ENCODE assay signal across 14 cellular contexts in the genomic region with DNA sequence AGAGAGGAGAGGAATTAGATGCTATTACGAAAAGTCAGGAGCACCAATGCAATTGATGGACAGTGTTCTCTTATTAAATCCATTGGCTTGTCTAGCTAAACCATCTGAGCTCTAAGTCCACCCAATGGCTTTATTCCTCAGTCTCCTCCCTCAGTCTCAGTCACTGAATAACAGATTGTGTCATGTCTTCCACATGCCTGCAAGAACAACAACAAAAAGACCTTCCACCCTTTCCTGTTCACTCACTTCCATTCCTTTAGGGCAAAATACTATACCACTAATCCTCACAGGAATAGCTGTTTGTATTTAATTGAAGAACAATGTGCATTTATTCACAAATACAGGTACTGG.
"Had no signal": no experiment of that assay in that cellular context is flagged by ENCODE, and none has a peak within 500 bp of the region (broad histone marks: within the 10 kb centered on the region; RNA-seq: fewer than 3 reads in every experiment).

No MANE protein-coding gene starts in this region.

- H3K4me1 Mint-ChIP-seq: T-helper 17 cell had no signal

- DNase-seq: activated CD4-positive, alpha-beta T cell treated with anti-CD3 and anti-CD28 coated beads, Interleukin-2, amount 50 U/mL, for 1 hour; activated CD4-positive, CD25-positive, alpha-beta regulatory T cell treated with anti-CD3 and anti-CD28 coated beads, Interleukin-2, amount 50 U/mL, for 72 hours; activated gamma-delta T cell treated with Interleukin-2 at 50 U/mL for 16 hours; amniotic stem cell; endodermal cell; left cardiac atrium; naive thymus-derived CD8-positive, alpha-beta T cell; stimulated activated naive B cell treated with anti-CD40 and anti-IgM and Interleukin-4, amounts not matched to agents 10 μg/mL and 1 μg/mL and 100 μg/mL, for 72 hours; substantia nigra; T-helper 17 cell; tibial artery had no signal

- H3K27ac ChIP-seq: tibial artery, VCaP had no signal

- H3K36me3 ChIP-seq: tibial artery had no signal

- H3K4me3 ChIP-seq: dorsolateral prefrontal cortex, tibial artery had no signal

- ATAC-seq: left cardiac atrium, T-helper 17 cell had no signal

- H3K9me3 ChIP-seq: tibial artery had no signal

- H3K9me3 Mint-ChIP-seq: activated naive CD4-positive, alpha-beta T cell treated with anti-CD3 and anti-CD28 coated beads, Interleukin-2, amount 50 U/mL, for 72 hours had no signal

- H3K27ac Mint-ChIP-seq: endodermal cell; stimulated activated naive B cell treated with anti-CD40 and anti-IgM and Interleukin-4, amounts not matched to agents 10 μg/mL and 1 μg/mL and 100 μg/mL, for 72 hours; T-helper 17 cell had no signal

- H3K4me3 Mint-ChIP-seq: endodermal cell; stimulated activated naive B cell treated with anti-CD40 and anti-IgM and Interleukin-4, amounts not matched to agents 10 μg/mL and 1 μg/mL and 100 μg/mL, for 72 hours; T-helper 17 cell had no signal

- H3K4me1 ChIP-seq: tibial artery had no signal

- H3K27me3 ChIP-seq: dorsolateral prefrontal cortex, tibial artery had no signal
